Comparison of ENCODE assay signal across 17 cellular contexts in the genomic region with DNA sequence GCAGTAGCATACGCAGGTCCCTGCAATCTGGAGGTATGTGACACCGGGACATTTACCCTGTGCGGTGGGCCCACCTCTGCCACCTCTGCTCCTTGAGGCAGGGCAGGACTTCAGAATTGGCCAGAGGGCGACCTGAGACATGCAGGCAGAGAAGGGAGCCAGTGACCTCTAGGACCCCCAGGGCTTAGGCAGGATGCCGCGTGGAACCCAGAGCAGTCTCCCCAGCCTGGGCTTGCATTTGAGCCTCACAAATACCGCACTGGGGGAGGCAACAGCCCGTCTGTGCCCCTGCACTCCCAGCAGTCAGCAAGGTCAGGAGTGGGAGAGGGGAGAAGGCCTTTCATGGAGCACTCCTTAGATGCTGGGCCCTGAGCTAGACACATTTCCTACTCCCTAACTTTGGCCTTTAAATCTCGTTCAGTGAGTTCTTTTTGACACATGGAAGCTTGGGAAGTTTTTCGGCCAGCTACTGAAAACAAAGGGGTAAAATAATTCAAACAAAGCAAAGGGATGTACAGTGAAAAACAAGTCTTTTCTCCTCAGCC. TPM values are rescaled to one million over a fixed set of nuclear protein-coding genes. Genes with fewer than 3 reads are reported as not detected.
"Had no signal": no experiment of that assay in that cellular context is flagged by ENCODE, and none has a peak within 500 bp of the region (broad histone marks: within the 10 kb centered on the region; RNA-seq: fewer than 3 reads in every experiment).

No MANE protein-coding gene starts in this region.

- H3K4me1 Mint-ChIP-seq: activated T-helper 17 cell treated with anti-CD3 and anti-CD28 coated beads, Interleukin-2, amount 50 U/mL, for 72 hours had no signal

- H3K27me3 Mint-ChIP-seq: activated naive CD8-positive, alpha-beta T cell treated with anti-CD3 and anti-CD28 coated beads, Interleukin-2, amount 50 U/mL, for 24 hours; activated T-helper 17 cell treated with anti-CD3 and anti-CD28 coated beads, Interleukin-2, amount 50 U/mL, for 72 hours had no signal

- ATAC-seq: activated naive CD8-positive, alpha-beta T cell treated with anti-CD3 and anti-CD28 coated beads, Interleukin-2, amount 50 U/mL, for 24 hours; activated T-helper 17 cell treated with anti-CD3 and anti-CD28 coated beads, Interleukin-2, amount 50 U/mL, for 72 hours; esophagus mucosa; stimulated activated effector memory CD8-positive, alpha-beta T cell treated with anti-CD3 and anti-CD28 coated beads, Interleukin-12 subunit alpha, Interleukin-12 subunit beta, amount 100 ng/mL, for 72 hours had no signal

- DNase-seq: activated CD4-positive, alpha-beta T cell treated with anti-CD3 and anti-CD28 coated beads, Interleukin-2, amount 50 U/mL, for 4 hours; activated CD4-positive, CD25-positive, alpha-beta regulatory T cell treated with anti-CD3 and anti-CD28 coated beads, Interleukin-2, amount 50 U/mL, for 72 hours; activated naive CD4-positive, alpha-beta T cell treated with anti-CD3 and anti-CD28 coated beads for 36 hours; activated naive CD8-positive, alpha-beta T cell treated with anti-CD3 and anti-CD28 coated beads, Interleukin-2, amount 50 U/mL, for 24 hours; kidney; retina; SW 1271 had no signal

- H3K27me3 ChIP-seq: hepatocyte had no signal

- H3K4me3 Mint-ChIP-seq: activated naive CD4-positive, alpha-beta T cell treated with anti-CD3 and anti-CD28 coated beads for 36 hours; activated naive CD8-positive, alpha-beta T cell treated with anti-CD3 and anti-CD28 coated beads, Interleukin-2, amount 50 U/mL, for 24 hours; activated T-helper 17 cell treated with anti-CD3 and anti-CD28 coated beads, Interleukin-2, amount 50 U/mL, for 72 hours; stimulated activated effector memory CD8-positive, alpha-beta T cell treated with anti-CD3 and anti-CD28 coated beads, Interleukin-12 subunit alpha, Interleukin-12 subunit beta, amount 100 ng/mL, for 72 hours; T-helper 2 cell treated with Interferon-gamma antibody and Interleukin-4, amounts not matched to agents 5 μg/mL and 100 μg/mL, for 36 hours had no signal

- H3K36me3 ChIP-seq: neutrophil, thoracic aorta had no signal

- H3K9me3 Mint-ChIP-seq: activated naive CD4-positive, alpha-beta T cell treated with anti-CD3 and anti-CD28 coated beads for 36 hours; activated naive CD8-positive, alpha-beta T cell treated with anti-CD3 and anti-CD28 coated beads, Interleukin-2, amount 50 U/mL, for 24 hours; activated T-helper 17 cell treated with anti-CD3 and anti-CD28 coated beads, Interleukin-2, amount 50 U/mL, for 72 hours; stimulated activated effector memory CD8-positive, alpha-beta T cell treated with anti-CD3 and anti-CD28 coated beads, Interleukin-12 subunit alpha, Interleukin-12 subunit beta, amount 100 ng/mL, for 72 hours; T-helper 2 cell treated with Interferon-gamma antibody and Interleukin-4, amounts not matched to agents 5 μg/mL and 100 μg/mL, for 36 hours had no signal

- H2AFZ ChIP-seq: hepatocyte had no signal

- H3K4me2 ChIP-seq: hepatocyte had no signal

- H3K36me3 Mint-ChIP-seq: stimulated activated effector memory CD8-positive, alpha-beta T cell treated with anti-CD3 and anti-CD28 coated beads, Interleukin-12 subunit alpha, Interleukin-12 subunit beta, amount 100 ng/mL, for 72 hours had no signal

- H3K4me3 ChIP-seq: hepatocyte, thoracic aorta had no signal

- H3K27ac Mint-ChIP-seq: activated naive CD4-positive, alpha-beta T cell treated with anti-CD3 and anti-CD28 coated beads for 36 hours; activated naive CD8-positive, alpha-beta T cell treated with anti-CD3 and anti-CD28 coated beads, Interleukin-2, amount 50 U/mL, for 24 hours; activated T-helper 17 cell treated with anti-CD3 and anti-CD28 coated beads, Interleukin-2, amount 50 U/mL, for 72 hours; stimulated activated effector memory CD8-positive, alpha-beta T cell treated with anti-CD3 and anti-CD28 coated beads, Interleukin-12 subunit alpha, Interleukin-12 subunit beta, amount 100 ng/mL, for 72 hours; T-helper 2 cell treated with Interferon-gamma antibody and Interleukin-4, amounts not matched to agents 5 μg/mL and 100 μg/mL, for 36 hours had no signal

- H3K27ac ChIP-seq: hepatocyte, neutrophil, thoracic aorta had no signal

- H3K79me2 ChIP-seq: hepatocyte had no signal

- H3K9me3 ChIP-seq: neutrophil, thoracic aorta had no signal

RNA-seq across cellular contexts. Expression of a gene that starts 41.8 kb away (rescaled TPM):
- total RNA-seq: astrocyte, cardiac septum, esophagus mucosa, hepatocyte, kidney, mesenteric fat pad had no signal
